36 cellular contexts compared by ENCODE assay signal in genomic region chr22:44773082-44773481, GRCh38.
"Had no signal": no experiment of that assay in that cellular context is flagged by ENCODE, and none has a peak within 500 bp of the region (broad histone marks: within the 10 kb centered on the region; RNA-seq: fewer than 3 reads in every experiment).

No MANE protein-coding gene starts in this region.

- H3K36me3 ChIP-seq: MG63, Peyer's patch had no signal

- H3K4me1 ChIP-seq: Peyer's patch had no signal

- FAIRE-seq: bronchial epithelial cell had no signal

- H3K9me3 ChIP-seq: Peyer's patch had no signal

- H3K27ac ChIP-seq: Peyer's patch, RWPE1, VCaP had no signal

- H3K4me3 ChIP-seq: MG63, Peyer's patch had no signal

- DNase-seq: activated B cell treated with CpG ODN at 0.5 μM for 24 hours; activated CD4-positive, alpha-beta memory T cell treated with anti-CD3 and anti-CD28 coated beads, Interleukin-2, amount 10 ng/mL, durations not matched to agents 7 days and 5 days; activated CD4-positive, alpha-beta T cell treated with anti-CD3 and anti-CD28 coated beads for 48 hours; activated CD4-positive, CD25-positive, alpha-beta regulatory T cell treated with anti-CD3 and anti-CD28 coated beads, Interleukin-2, amount 50 U/mL, for 72 hours; activated CD8-positive, alpha-beta memory T cell treated with anti-CD3 and anti-CD28 coated beads for 24 hours; activated CD8-positive, alpha-beta memory T cell treated with anti-CD3 and anti-CD28 coated beads, Interleukin-2, amount 10 ng/mL, durations not matched to agents 7 days and 5 days; activated CD8-positive, alpha-beta memory T cell treated with anti-CD3 and anti-CD28 coated beads, Interleukin-2, amount 50 U/mL, for 48 hours; activated effector memory CD4-positive, alpha-beta T cell treated with Interleukin-2 at 50 U/mL for 16 hours; activated naive CD4-positive, alpha-beta T cell treated with anti-CD3 and anti-CD28 coated beads, Interleukin-2, amount 10 ng/mL, durations not matched to agents 7 days and 5 days; activated naive CD8-positive, alpha-beta T cell treated with anti-CD3 and anti-CD28 coated beads, Interleukin-2, amount 50 U/mL, for 24 hours; activated T-cell treated with anti-CD3 and anti-CD28 coated beads, Interleukin-2, amount 50 U/mL, for 48 hours; anterior cingulate cortex; caudate nucleus; cerebellar nuclear complex; Kasumi-1; KG1; MG63; MV-4-11; NCI-H1092; NCI-H1436 treated with DMSO at 0.1 percent for 48 hours; NCI-H1694 treated with DMSO at 0.1 percent for 48 hours; NCI-H2029; NCI-H2107; NCI-H226; NCI-H446 treated with DMSO at 0.1 percent for 48 hours; NCI-H524; PC-3; Peyer's patch; SIG-M5; T-cell; T-helper 17 cell had no signal

- H3K27me3 ChIP-seq: MG63, Peyer's patch had no signal

- ATAC-seq: activated CD8-positive, alpha-beta memory T cell treated with anti-CD3 and anti-CD28 coated beads, Interleukin-2, amount 10 ng/mL, durations not matched to agents 7 days and 5 days; activated naive CD8-positive, alpha-beta T cell treated with anti-CD3 and anti-CD28 coated beads, Interleukin-2, amount 50 U/mL, for 24 hours; PC-3; Right ventricle myocardium inferior; SK-N-SH treated with all-trans-retinoic acid at 6 μM for 48 hours; T-cell; T-helper 17 cell had no signal
